36 cellular contexts compared by ENCODE assay signal in the genomic region with DNA sequence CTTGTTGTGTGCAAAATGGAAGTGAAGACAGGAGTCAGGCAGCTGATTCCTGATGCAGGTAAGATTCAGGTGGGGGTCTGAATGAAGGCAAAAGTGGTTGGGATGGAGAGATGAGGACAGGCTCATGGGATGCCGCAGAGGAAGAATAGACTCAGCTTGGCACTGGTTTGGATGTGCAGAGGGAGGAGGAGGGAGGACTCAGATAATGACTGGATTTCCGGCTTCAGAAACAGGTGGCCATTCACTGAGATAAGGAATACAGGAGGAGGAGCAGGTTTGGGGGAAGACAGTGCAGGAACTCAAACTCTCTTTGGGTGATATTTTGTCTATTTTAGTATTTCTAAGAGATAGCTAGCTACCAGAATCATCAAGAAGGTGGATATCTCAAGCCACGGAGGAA. TPM values are rescaled to one million over a fixed set of nuclear protein-coding genes. Genes with fewer than 3 reads are reported as not detected.
"Had no signal": no experiment of that assay in that cellular context is flagged by ENCODE, and none has a peak within 500 bp of the region (broad histone marks: within the 10 kb centered on the region; RNA-seq: fewer than 3 reads in every experiment).

No MANE protein-coding gene starts in this region.

- H3K9me3 ChIP-seq: ascending aorta, body of pancreas, breast epithelium had no signal

- H3K4me3 ChIP-seq: ascending aorta, body of pancreas, breast epithelium, cardiac muscle cell had no signal

- ATAC-seq: activated naive CD4-positive, alpha-beta T cell treated with anti-CD3 and anti-CD28 coated beads, Interleukin-2, amount 50 U/mL, for 72 hours; activated naive CD8-positive, alpha-beta T cell treated with anti-CD3 and anti-CD28 coated beads, Interleukin-2, amount 50 U/mL, for 24 hours; activated T-cell treated with anti-CD3 and anti-CD28 coated beads, Interleukin-2, amount 50 U/mL, for 4 hours; activated T-cell treated with anti-CD3 and anti-CD28 coated beads, Interleukin-2, amount 50 U/mL, for 72 hours; activated T-helper 17 cell treated with anti-CD3 and anti-CD28 coated beads, Interleukin-2, amount 50 U/mL, for 72 hours; body of pancreas had no signal

- H3K4me1 ChIP-seq: ascending aorta, breast epithelium had no signal

- H3K27me3 ChIP-seq: ascending aorta, body of pancreas, breast epithelium had no signal

- H3K36me3 ChIP-seq: ascending aorta, brain microvascular endothelial cell, breast epithelium, cardiac muscle cell had no signal

- FAIRE-seq: astrocyte, bronchial epithelial cell, colon had no signal

- DNase-seq: activated effector memory CD4-positive, alpha-beta T cell treated with anti-CD3 and anti-CD28 coated beads, Interleukin-2, amount 50 U/mL, for 16 hours; activated effector memory CD4-positive, alpha-beta T cell treated with Interleukin-2 at 50 U/mL for 16 hours; activated gamma-delta T cell; activated gamma-delta T cell treated with Interleukin-2 at 50 U/mL for 16 hours; activated naive CD4-positive, alpha-beta T cell; activated naive CD4-positive, alpha-beta T cell treated with anti-CD3 and anti-CD28 coated beads for 36 hours; activated naive CD4-positive, alpha-beta T cell treated with anti-CD3 and anti-CD28 coated beads, Interleukin-2, amount 10 ng/mL, durations not matched to agents 7 days and 5 days; activated naive CD4-positive, alpha-beta T cell treated with anti-CD3 and anti-CD28 coated beads, Interleukin-2, amount 50 U/mL, for 16 hours; activated naive CD4-positive, alpha-beta T cell treated with Interleukin-2 at 50 U/mL for 16 hours; activated naive CD8-positive, alpha-beta T cell treated with anti-CD3 and anti-CD28 coated beads for 36 hours; activated naive CD8-positive, alpha-beta T cell treated with anti-CD3 and anti-CD28 coated beads, Interleukin-2, amount 10 ng/mL, durations not matched to agents 7 days and 5 days; activated naive CD8-positive, alpha-beta T cell treated with anti-CD3 and anti-CD28 coated beads, Interleukin-2, amount 50 U/mL, for 24 hours; activated T-cell treated with anti-CD3 and anti-CD28 coated beads, Interleukin-2, amount 50 U/mL, for 24 hours; activated T-cell treated with anti-CD3 and anti-CD28 coated beads, Interleukin-2, amount 50 U/mL, for 4 hours; activated T-cell treated with anti-CD3 and anti-CD28 coated beads, Interleukin-2, amount 50 U/mL, for 48 hours; activated T-cell treated with anti-CD3 and anti-CD28 coated beads, Interleukin-2, amount 50 U/mL, for 72 hours; amniotic stem cell; amygdala; anterior cingulate cortex; aorta; body of pancreas; brain microvascular endothelial cell; caudate nucleus; central memory CD4-positive, alpha-beta T cell; cerebellar nuclear complex had no signal

- H3K27ac ChIP-seq: ascending aorta, body of pancreas, brain microvascular endothelial cell, breast epithelium, cardiac muscle cell had no signal

RNA-seq across cellular contexts. Expression of gene RASSF10, which starts 19.2 kb away (rescaled TPM):
- total RNA-seq: activated naive CD4-positive, alpha-beta T cell treated with anti-CD3 and anti-CD28 coated beads for 36 hours; activated naive CD4-positive, alpha-beta T cell treated with anti-CD3 and anti-CD28 coated beads, Interleukin-2, amount 50 U/mL, for 72 hours; activated naive CD8-positive, alpha-beta T cell treated with anti-CD3 and anti-CD28 coated beads for 36 hours; activated naive CD8-positive, alpha-beta T cell treated with anti-CD3 and anti-CD28 coated beads, Interleukin-2, amount 10 ng/mL, durations not matched to agents 7 days and 5 days; activated T-cell treated with anti-CD3 and anti-CD28 coated beads, Interleukin-2, amount 50 U/mL, for 4 hours; activated T-helper 1 cell treated with anti-CD3 and anti-CD28 coated beads, Interleukin-12 subunit alpha, Interleukin-12 subunit beta, Interleukin-2, Interleukin-4 antibody, amounts not matched to agents 30 ng/mL and 10 ng/mL and 1 ng/mL, durations not matched to agents 14 hours and 24 hours and 36 hours; activated T-helper 17 cell treated with anti-CD3 and anti-CD28 coated beads, Interleukin-2, amount 50 U/mL, for 72 hours; activated T-helper 2 cell treated with anti-CD3 and anti-CD28 coated beads, Interferon-gamma antibody, Interleukin-2, Interleukin-4, amounts not matched to agents 10 μg/mL and 5 μg/mL and 100 μg/mL, durations not matched to agents 14 hours and 24 hours and 36 hours; ascending aorta; body of pancreas; chondrocyte had no signal
- polyA plus RNA-seq: aorta, cardiac muscle cell had no signal
